ENCODE assay signal across 9 cellular contexts in genomic region chr20:45111799-45112471, GRCh38. TPM values are rescaled to one million over a fixed set of nuclear protein-coding genes. Genes with fewer than 3 reads are reported as not detected.
DNase-seq lines count a peak whose midpoint lies in the region; ATAC-seq, FAIRE-seq and TF ChIP-seq lines count a peak whose summit lies in the region.
"Had no signal": no experiment of that assay in that cellular context is flagged by ENCODE, and none has a peak within 500 bp of the region (broad histone marks: within the 10 kb centered on the region; RNA-seq: fewer than 3 reads in every experiment).

No MANE protein-coding gene starts in this region.

- H3K9me2 ChIP-seq in HCT116 (ENCODE audit: insufficient read depth), result no peaks in the 10 kb centered on the region

- no peak overlapping the region for H3K27ac Mint-ChIP-seq in astrocyte (ENCODE audit: unreplicated experiment)

- no peaks in the 10 kb centered on the region for H3K9me3 Mint-ChIP-seq in astrocyte (ENCODE audit: unreplicated experiment)

- no peak overlapping the region for H2AFZ ChIP-seq in HCT116 (ENCODE audit: low read depth, low read length, poor library complexity, severe bottlenecking)
- no peak overlapping the region for H2AFZ ChIP-seq in astrocyte (ENCODE audit: low read depth, low read length)

- no peak overlapping the region for H3K9ac ChIP-seq in HCT116 (ENCODE audit: low read length)
- H3K9ac ChIP-seq in astrocyte (ENCODE audit: low read length), result no peak overlapping the region

- no peaks in the 10 kb centered on the region for H3K4me1 Mint-ChIP-seq in astrocyte (ENCODE audit: low read depth, unreplicated experiment)

- RAD21 ChIA-PET in HCT116 (lab: Charles Lee; ENCODE audit: low non-redundant PET in 1 of 2, low total read pairs in 2 of 2, uncharacterized antibody in 2 of 2, unreplicated experiment in 2 of 2), result interaction anchor here (0.7 to 1.2 kb wide), 5 partner anchors 68 to 364 kb away, joined by 3 to 5 read pairs (median 4); no protein-coding TSS in a partner anchor

- no peaks in the 10 kb centered on the region for H4K20me1 ChIP-seq in HCT116 (ENCODE audit: insufficient read depth)
- H4K20me1 ChIP-seq in astrocyte (ENCODE audit: insufficient read depth, low read length), result no peaks in the 10 kb centered on the region

- TF ChIP-seq POLR2A in HCT116 (IDR thresholded peaks at IDR 0.05; ENCODE audit: borderline replicate concordance, extremely low read depth, insufficient read depth, insufficient read length), result no peak

- CTCF ChIA-PET in BJ (lab: Yijun Ruan, JAX) (interaction anchor here (0.6 to 4.6 kb wide), 30 partner anchors 9 to 200 kb away, joined by 3 to 59 read pairs (median 6); partner anchors contain the start of genes KCNS1, MATN4, STK4 and WFDC12), HCT116 (lab: Charles Lee) (interaction anchor here (0.7 to 4.6 kb wide), 17 partner anchors 8 to 1562 kb away, joined by 3 to 51 read pairs (median 4); partner anchors contain the start of gene WFDC12)

- POLR2A ChIA-PET in BJ (lab: Charles Lee) (no interaction called here), HCT116 (lab: Charles Lee) (no interaction called here)

- no peaks in the 10 kb centered on the region for H3K79me2 ChIP-seq in HCT116 (ENCODE audit: insufficient read depth, low read length)
- no peaks in the 10 kb centered on the region for H3K79me2 ChIP-seq in astrocyte (ENCODE audit: insufficient read depth, low read length)

- ATAC-seq in HCT116 (peak; percentile 79), lung (ENCODE audit: insufficient read depth, low FRiP score) (no peak), HG02763 (IDR thresholded peaks at IDR 0.05; ENCODE audit: unreplicated experiment) (no peak), HG02938 (IDR thresholded peaks at IDR 0.05; ENCODE audit: unreplicated experiment) (no peak), GM19324 (IDR thresholded peaks at IDR 0.05; ENCODE audit: low FRiP score, unreplicated experiment) (no peak)

- H3K4me3 ChIP-seq in BJ (ENCODE audit: low read depth, low read length) (no peak overlapping the region), HCT116 (replicated peaks in 1 of 2; ENCODE audit: low read depth in 1 of 2, low read length in 2 of 2) (no peak overlapping the region), astrocyte (ENCODE audit: insufficient read depth, low read depth, low read length) (no peak overlapping the region), lung (no peak overlapping the region)

- FAIRE-seq in astrocyte (lab: Jason Lieb, UNC), result no peak

- H3K27me3 ChIP-seq in BJ (ENCODE audit: control insufficient read depth, insufficient read depth, low read length) (peaks cover 14% of the 10 kb centered on the region), HCT116 (ENCODE audit: insufficient read depth, low read length) (no peaks in the 10 kb centered on the region; the same call in 1 of the 2 replicates), astrocyte (ENCODE audit: insufficient read depth, low read length) (peaks cover 15% of the 10 kb centered on the region), lung (ENCODE audit: control insufficient read depth, insufficient read depth) (no peaks in the 10 kb centered on the region)

- H3K36me3 Mint-ChIP-seq in astrocyte (ENCODE audit: low read depth, unreplicated experiment), result no peaks in the 10 kb centered on the region

- H3K27ac ChIP-seq in HCT116 (ENCODE audit: low read depth, low read length), result no peak overlapping the region
- no peak overlapping the region for H3K27ac ChIP-seq in astrocyte (ENCODE audit: low read depth, low read length)
- H3K27ac ChIP-seq in lung (ENCODE audit: low read depth in 1 of 2, low read length in 1 of 2), result no peak overlapping the region

- no peaks in the 10 kb centered on the region for H3K36me3 ChIP-seq in BJ (ENCODE audit: control insufficient read depth, insufficient read depth, low read length)
- no peaks in the 10 kb centered on the region for H3K36me3 ChIP-seq in HCT116 (ENCODE audit: control insufficient read depth in 1 of 2, insufficient read depth in 2 of 2, low read length in 2 of 2)
- H3K36me3 ChIP-seq in astrocyte (ENCODE audit: insufficient read depth, low read length), result no peaks in the 10 kb centered on the region
- no peaks in the 10 kb centered on the region for H3K36me3 ChIP-seq in lung (ENCODE audit: control insufficient read depth in 2 of 2, insufficient read depth in 2 of 2, low read length in 2 of 2)

- no TSS peak for BruUV-seq in HCT116 (replicated peaks; lab: Mats Ljungman, UMichigan)

- peak; percentile 56; the same call in 1 of the 2 replicates for TF ChIP-seq RAD21 in HCT116 (IDR thresholded peaks at IDR 0.05; ENCODE audit: low read depth)

- intact Hi-C loops in HCT116 (cut with micrococcal nuclease), result no loop called here

- TF ChIP-seq CTCF in BJ (IDR thresholded peaks at IDR 0.05; ENCODE audit: insufficient read depth, low read depth, low read length) (peak; percentile 62), HCT116 (IDR thresholded peaks at IDR 0.05 in 2 of 3, conservative IDR thresholded peaks at IDR 0.05 in 1 of 3; ENCODE audit: borderline replicate concordance in 1 of 3, insufficient read depth in 1 of 3, low read depth in 2 of 3, low read length in 2 of 3) (peak; percentile 42 to 80 (median 45); a peak in 5 of 6 replicates), astrocyte (IDR thresholded peaks at IDR 0.05; ENCODE audit: insufficient read depth, low read depth, low read length) (peak; percentile 25), lung (IDR thresholded peaks at IDR 0.05; ENCODE audit: control extremely low read depth, extremely low read depth) (no peak)

- no peak for DNase-seq in BJ (ENCODE audit: low read depth)
- DNase-seq in HCT116 (ENCODE audit: low read depth, low spot score), result no peak
- DNase-seq in astrocyte (ENCODE audit: low read depth), result no peak
- peak; percentile 28 for DNase-seq in lung (ENCODE audit: low spot score)
- DNase-seq in NCI-H345 (lab: John Stamatoyannopoulos, UW), result no peak

- H3K4me2 ChIP-seq in HCT116 (ENCODE audit: low read length), result no peak overlapping the region
- no peak overlapping the region for H3K4me2 ChIP-seq in astrocyte (ENCODE audit: low read length)

- H3K4me1 ChIP-seq in HCT116 (ENCODE audit: control insufficient read depth in 1 of 2, insufficient read depth in 2 of 2, low read length in 2 of 2), result 0 out of 4 replicates have a peak, but pooled peaks cover 0 to 3% of the 10 kb centered on the region in 2 experiments
- no peaks in the 10 kb centered on the region for H3K4me1 ChIP-seq in astrocyte (ENCODE audit: insufficient read depth, low read length)
- peaks cover 0 to 2% of the 10 kb centered on the region in 2 donors for H3K4me1 ChIP-seq in lung (ENCODE audit: control insufficient read depth in 2 of 2, insufficient read depth in 2 of 2, low read length in 2 of 2)

- no peaks in the 10 kb centered on the region for H3K9me3 ChIP-seq in HCT116 (ENCODE audit: control insufficient read depth in 1 of 2, insufficient read depth in 1 of 2, low read depth in 1 of 2, low read length in 2 of 2)
- no peaks in the 10 kb centered on the region for H3K9me3 ChIP-seq in astrocyte (ENCODE audit: insufficient read depth, low read depth, low read length)
- H3K9me3 ChIP-seq in lung (ENCODE audit: control insufficient read depth in 2 of 2, insufficient read depth in 1 of 2, low read length in 1 of 2), result no peaks in the 10 kb centered on the region

- peaks cover 21% of the 10 kb centered on the region for H3K27me3 Mint-ChIP-seq in astrocyte (ENCODE audit: low read depth, unreplicated experiment)

- H3K4me3 Mint-ChIP-seq in astrocyte (ENCODE audit: unreplicated experiment), result no peak overlapping the region

- 55 to 56% methylated on average over 17 of the region's 17 CpGs for WGBS in lung, 2 donors

TF ChIP-seq in HCT116, 20 proteins besides CTCF, POLR2A, EP300 and RAD21 (continues in another document):
- TF ChIP-seq REST (IDR thresholded peaks at IDR 0.05; ENCODE audit: low read depth) (no peak), TCF7L2 (IDR thresholded peaks at IDR 0.05; ENCODE audit: borderline replicate concordance, extremely low read depth, insufficient read depth, insufficient read length) (no peak), ZFX (IDR thresholded peaks at IDR 0.05) (no peak)

RNA-seq across cellular contexts. Expression of gene WFDC5, which starts 3.0 kb away (rescaled TPM):
- polyA plus RNA-seq in BJ (2011; rRNA removed), result not detected in 2 replicates
- polyA minus RNA-seq in BJ (2011; rRNA and poly(A)+ RNA removed), result not detected in 2 replicates
- total RNA-seq in HCT116 (2021; ENCODE audit: unreplicated experiment), result not detected
- 0.11 TPM in 1 of 2 replicates, not detected in the other for polyA plus RNA-seq in HCT116 (2012)
- not detected in 2 replicates for total RNA-seq in astrocyte
- not detected for total RNA-seq in lung
- polyA plus RNA-seq in lung, result under 1 TPM; 0.11 to 0.57 TPM
- total RNA-seq: activated CD8-positive, alpha-beta memory T cell treated with anti-CD3 and anti-CD28 coated beads for 36 hours had no signal

RNA-seq across cellular contexts. Expression of gene KCNS1, which starts 11.0 kb away (rescaled TPM):
- polyA plus RNA-seq in BJ (2011; rRNA removed) (0.64 and 0.74 TPM in 2 replicates), lung (under 1 TPM; 0.45 to 0.51 TPM)
- polyA minus RNA-seq in BJ (2011; rRNA and poly(A)+ RNA removed), result 0.51 and 0.71 TPM in 2 replicates
- total RNA-seq in HCT116 (2021; ENCODE audit: unreplicated experiment) (not detected), astrocyte (2.2 and 2.3 TPM in 2 replicates), lung (1 to 10 TPM; 2.0 to 3.0 TPM)
- 0.04 TPM in 1 of 2 replicates, not detected in the other for polyA plus RNA-seq in HCT116 (2012)

RNA-seq across cellular contexts. Expression of gene WFDC12, which starts 12.3 kb away (rescaled TPM):
- not detected in 2 replicates for polyA plus RNA-seq in BJ (2011; rRNA removed)
- not detected in 2 replicates for polyA minus RNA-seq in BJ (2011; rRNA and poly(A)+ RNA removed)
- not detected for total RNA-seq in HCT116 (2021; ENCODE audit: unreplicated experiment)
- polyA plus RNA-seq in HCT116 (2012), result not detected in 2 replicates
- not detected in 2 replicates for total RNA-seq in astrocyte
- 1 to 10 TPM in 1 of 2 donors, under 1 TPM in 1; 0.85 to 2.1 TPM for total RNA-seq in lung
- polyA plus RNA-seq in lung, result 1 to 10 TPM; 4.9 to 5.9 TPM
- total RNA-seq: activated CD8-positive, alpha-beta memory T cell treated with anti-CD3 and anti-CD28 coated beads for 36 hours had no signal
